ENCODE assay signal across 1 cellular context in genomic region chr1:41482906-41483895, GRCh38.
TF ChIP-seq lines count a peak whose summit lies in the region.

No MANE protein-coding gene starts in this region.

TF ChIP-seq in GM23338, 12 proteins besides CTCF, POLR2A, EP300 and RAD21 (continued from another document):
- TF ChIP-seq ZNF462 (CRISPR knock-in tag; IDR thresholded peaks at IDR 0.05), result no peak
